16 cellular contexts compared by ENCODE assay signal in genomic region chr2:238502088-238502810, GRCh38.
"Had no signal": no experiment of that assay in that cellular context is flagged by ENCODE, and none has a peak within 500 bp of the region (broad histone marks: within the 10 kb centered on the region; RNA-seq: fewer than 3 reads in every experiment).

No MANE protein-coding gene starts in this region.

- H3K36me3 ChIP-seq: thoracic aorta had no signal

- H3K27ac ChIP-seq: foreskin keratinocyte, parathyroid adenoma, thoracic aorta had no signal

- H3K9me3 Mint-ChIP-seq: activated T-cell treated with anti-CD3 and anti-CD28 coated beads, Interleukin-2, amount 50 U/mL, for 24 hours; central memory CD8-positive, alpha-beta T cell; T-helper 2 cell treated with Interferon-gamma antibody and Interleukin-4, amounts not matched to agents 5 μg/mL and 100 μg/mL, for 36 hours had no signal

- H3K9me3 ChIP-seq: thoracic aorta had no signal

- H3K36me3 Mint-ChIP-seq: activated naive CD8-positive, alpha-beta T cell had no signal

- H3K27me3 Mint-ChIP-seq: activated naive CD8-positive, alpha-beta T cell; activated T-cell treated with anti-CD3 and anti-CD28 coated beads, Interleukin-2, amount 50 U/mL, for 24 hours; central memory CD8-positive, alpha-beta T cell had no signal

- H3K27ac Mint-ChIP-seq: activated naive CD8-positive, alpha-beta T cell; activated T-cell treated with anti-CD3 and anti-CD28 coated beads, Interleukin-2, amount 50 U/mL, for 24 hours; T-helper 2 cell treated with Interferon-gamma antibody and Interleukin-4, amounts not matched to agents 5 μg/mL and 100 μg/mL, for 36 hours had no signal

- H3K4me1 ChIP-seq: foreskin keratinocyte, parathyroid adenoma had no signal

- H3K4me3 ChIP-seq: thoracic aorta had no signal

- ATAC-seq: foreskin keratinocyte had no signal

- H3K4me3 Mint-ChIP-seq: activated naive CD8-positive, alpha-beta T cell; activated T-cell treated with anti-CD3 and anti-CD28 coated beads, Interleukin-2, amount 50 U/mL, for 24 hours; central memory CD8-positive, alpha-beta T cell; neural crest cell; T-helper 2 cell treated with Interferon-gamma antibody and Interleukin-4, amounts not matched to agents 5 μg/mL and 100 μg/mL, for 36 hours had no signal

- DNase-seq: activated CD4-positive, alpha-beta T cell treated with anti-CD3 and anti-CD28 coated beads, Interleukin-2, amount 50 U/mL, for 48 hours; activated T-cell treated with anti-CD3 and anti-CD28 coated beads, Interleukin-2, amount 50 U/mL, for 24 hours; amniotic stem cell; effector memory CD4-positive, alpha-beta T cell; foreskin keratinocyte; glutamatergic neuron; kidney glomerular epithelial cell; stimulated activated CD4-positive, alpha-beta T cell treated with anti-CD3 and anti-CD28 coated beads, Interleukin-12 subunit alpha, Interleukin-12 subunit beta, amount 100 ng/mL, for 4 hours; stimulated activated CD4-positive, alpha-beta T cell treated with anti-CD3 and anti-CD28 coated beads, Interleukin-2, amount 100 ng/mL, for 24 hours; SW 1271 had no signal

- H3K4me1 Mint-ChIP-seq: central memory CD8-positive, alpha-beta T cell had no signal
